ENCODE assay signal across 1 cellular context in the genomic region with DNA sequence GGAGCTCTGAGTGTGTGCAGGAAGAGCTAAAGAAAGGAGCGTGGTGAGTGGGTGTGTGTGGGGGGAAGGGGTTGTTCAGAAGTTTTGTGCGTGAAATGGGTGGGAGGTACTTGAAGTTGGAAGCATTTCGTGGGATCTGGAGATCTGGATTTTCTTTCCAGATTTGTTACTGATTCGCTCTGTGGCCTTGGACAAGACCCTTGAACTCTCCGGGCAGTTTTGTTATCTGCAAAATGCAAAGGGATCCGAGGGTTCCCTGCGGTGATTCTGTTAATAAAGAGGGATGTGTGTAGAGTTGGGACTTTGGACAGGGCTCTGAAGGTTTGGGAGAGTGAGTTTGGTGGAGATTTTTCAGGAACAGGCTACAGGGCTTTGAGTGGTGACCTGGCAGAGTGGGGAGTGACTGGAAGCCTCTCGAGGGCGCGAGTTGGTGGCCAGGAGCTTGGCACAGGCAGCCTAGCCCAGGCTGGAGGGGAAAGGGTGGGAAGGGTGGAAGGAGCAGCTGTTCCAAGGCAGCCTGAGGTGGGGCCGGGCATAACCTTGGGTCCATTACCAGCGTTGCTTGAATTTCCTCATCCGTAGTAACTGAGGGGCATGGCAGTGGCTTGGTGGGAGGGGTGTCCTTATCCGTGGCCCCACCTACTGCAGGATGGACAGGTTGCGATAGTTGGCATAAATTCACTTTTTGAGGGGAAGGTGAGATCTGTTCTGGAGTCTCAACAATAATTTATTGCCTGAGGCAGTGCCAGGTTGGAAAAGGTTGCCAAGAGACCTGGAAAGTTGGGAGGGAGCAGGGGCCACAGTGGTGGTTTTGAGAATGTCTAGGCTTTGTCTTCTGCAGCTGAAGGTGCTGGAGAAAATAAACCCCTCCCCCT.
A peak's percentile ranks its signal among the peaks of the same experiment; 100 is the strongest.
TF ChIP-seq lines count a peak whose summit lies in the region.

No MANE protein-coding gene starts in this region.

TF ChIP-seq in HEK293, 187 proteins besides CTCF, POLR2A, EP300 and RAD21 (continued from another document and continues in another):
- TF ChIP-seq ZBTB26 (tag by site-specific recombination; optimal IDR thresholded peaks at IDR 0.05), result peak; percentile 30
- no peak; the same call in 1 of the 2 replicates for TF ChIP-seq KLF8 (tag by site-specific recombination; IDR thresholded peaks at IDR 0.05)
- TF ChIP-seq ZBTB11 (tag by site-specific recombination; conservative IDR thresholded peaks at IDR 0.05; ENCODE audit: low read depth), result no peak
- peak; percentile 60; the same call in 1 of the 2 replicates for TF ChIP-seq GLIS2 (tag by site-specific recombination; IDR thresholded peaks at IDR 0.05)
- no peak for TF ChIP-seq ZNF221 (tag by site-specific recombination; IDR thresholded peaks at IDR 0.05; ENCODE audit: borderline replicate concordance)
- TF ChIP-seq ZNF114 (tag by site-specific recombination; IDR thresholded peaks at IDR 0.05), result no peak
- TF ChIP-seq ZNF639 (tag by site-specific recombination; IDR thresholded peaks at IDR 0.05), result peak; percentile 15; the same call in 1 of the 2 replicates
- TF ChIP-seq ZNF529 (tag by site-specific recombination; IDR thresholded peaks at IDR 0.05; ENCODE audit: insufficient replicate concordance), result no peak
- TF ChIP-seq ZNF629 (tag by site-specific recombination; IDR thresholded peaks at IDR 0.05), result no peak
- TF ChIP-seq ZNF366 (tag by site-specific recombination; conservative IDR thresholded peaks at IDR 0.05), result peak; percentile 71
- no peak for TF ChIP-seq ZNF585B (tag by site-specific recombination; IDR thresholded peaks at IDR 0.05)
- TF ChIP-seq ZNF777 (tag by site-specific recombination; IDR thresholded peaks at IDR 0.05; ENCODE audit: borderline replicate concordance), result no peak
- TF ChIP-seq ZNF140 (tag by site-specific recombination; IDR thresholded peaks at IDR 0.05), result no peak
- peak; percentile 18; the same call in 1 of the 2 replicates for TF ChIP-seq ZNF501 (tag by site-specific recombination; IDR thresholded peaks at IDR 0.05)
- TF ChIP-seq SETDB1 (IDR thresholded peaks at IDR 0.05; ENCODE audit: insufficient read length, low read length), result no peak
- 0 out of 2 replicates have a peak, but pooled peaks have one; percentile 2 for TF ChIP-seq ZNF623 (tag by site-specific recombination; IDR thresholded peaks at IDR 0.05)
- TF ChIP-seq ZBTB48 (tag by site-specific recombination; IDR thresholded peaks at IDR 0.05), result no peak; the same call in 1 of the 2 replicates
- TF ChIP-seq, protein P1, sequence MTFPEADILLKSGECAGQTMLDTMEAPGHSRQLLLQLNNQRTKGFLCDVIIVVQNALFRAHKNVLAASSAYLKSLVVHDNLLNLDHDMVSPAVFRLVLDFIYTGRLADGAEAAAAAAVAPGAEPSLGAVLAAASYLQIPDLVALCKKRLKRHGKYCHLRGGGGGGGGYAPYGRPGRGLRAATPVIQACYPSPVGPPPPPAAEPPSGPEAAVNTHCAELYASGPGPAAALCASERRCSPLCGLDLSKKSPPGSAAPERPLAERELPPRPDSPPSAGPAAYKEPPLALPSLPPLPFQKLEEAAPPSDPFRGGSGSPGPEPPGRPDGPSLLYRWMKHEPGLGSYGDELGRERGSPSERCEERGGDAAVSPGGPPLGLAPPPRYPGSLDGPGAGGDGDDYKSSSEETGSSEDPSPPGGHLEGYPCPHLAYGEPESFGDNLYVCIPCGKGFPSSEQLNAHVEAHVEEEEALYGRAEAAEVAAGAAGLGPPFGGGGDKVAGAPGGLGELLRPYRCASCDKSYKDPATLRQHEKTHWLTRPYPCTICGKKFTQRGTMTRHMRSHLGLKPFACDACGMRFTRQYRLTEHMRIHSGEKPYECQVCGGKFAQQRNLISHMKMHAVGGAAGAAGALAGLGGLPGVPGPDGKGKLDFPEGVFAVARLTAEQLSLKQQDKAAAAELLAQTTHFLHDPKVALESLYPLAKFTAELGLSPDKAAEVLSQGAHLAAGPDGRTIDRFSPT (tag by site-specific recombination; IDR thresholded peaks at IDR 0.05), result peak; percentile 79
- TF ChIP-seq ZNF692 (tag by site-specific recombination; IDR thresholded peaks at IDR 0.05), result peak; percentile 87
- TF ChIP-seq KLF9 (tag by site-specific recombination; IDR thresholded peaks at IDR 0.05; ENCODE audit: low read depth), result peak; percentile 81
- TF ChIP-seq ZBTB20 (tag by site-specific recombination; IDR thresholded peaks at IDR 0.05), result no peak
- TF ChIP-seq, protein P2, sequence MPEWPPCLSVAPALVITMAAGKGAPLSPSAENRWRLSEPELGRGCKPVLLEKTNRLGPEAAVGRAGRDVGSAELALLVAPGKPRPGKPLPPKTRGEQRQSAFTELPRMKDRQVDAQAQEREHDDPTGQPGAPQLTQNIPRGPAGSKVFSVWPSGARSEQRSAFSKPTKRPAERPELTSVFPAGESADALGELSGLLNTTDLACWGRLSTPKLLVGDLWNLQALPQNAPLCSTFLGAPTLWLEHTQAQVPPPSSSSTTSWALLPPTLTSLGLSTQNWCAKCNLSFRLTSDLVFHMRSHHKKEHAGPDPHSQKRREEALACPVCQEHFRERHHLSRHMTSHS (tag by site-specific recombination; IDR thresholded peaks at IDR 0.05), result no peak
- TF ChIP-seq, protein P3, sequence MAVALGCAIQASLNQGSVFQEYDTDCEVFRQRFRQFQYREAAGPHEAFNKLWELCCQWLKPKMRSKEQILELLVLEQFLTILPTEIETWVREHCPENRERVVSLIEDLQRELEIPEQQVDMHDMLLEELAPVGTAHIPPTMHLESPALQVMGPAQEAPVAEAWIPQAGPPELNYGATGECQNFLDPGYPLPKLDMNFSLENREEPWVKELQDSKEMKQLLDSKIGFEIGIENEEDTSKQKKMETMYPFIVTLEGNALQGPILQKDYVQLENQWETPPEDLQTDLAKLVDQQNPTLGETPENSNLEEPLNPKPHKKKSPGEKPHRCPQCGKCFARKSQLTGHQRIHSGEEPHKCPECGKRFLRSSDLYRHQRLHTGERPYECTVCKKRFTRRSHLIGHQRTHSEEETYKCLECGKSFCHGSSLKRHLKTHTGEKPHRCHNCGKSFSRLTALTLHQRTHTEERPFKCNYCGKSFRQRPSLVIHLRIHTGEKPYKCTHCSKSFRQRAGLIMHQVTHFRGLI (tag by site-specific recombination; IDR thresholded peaks at IDR 0.05), result no peak
- TF ChIP-seq ZNF292 (tag by site-specific recombination; IDR thresholded peaks at IDR 0.05; ENCODE audit: borderline replicate concordance, low read depth), result no peak
- no peak for TF ChIP-seq ZNF248 (tag by site-specific recombination; IDR thresholded peaks at IDR 0.05)
- TF ChIP-seq ZSCAN4 (tag by site-specific recombination; IDR thresholded peaks at IDR 0.05), result peak; percentile 31; the same call in 1 of the 2 replicates
- 0 out of 2 replicates have a peak, but pooled peaks have one; percentile 9 for TF ChIP-seq ZBTB6 (tag by site-specific recombination; IDR thresholded peaks at IDR 0.05)
- TF ChIP-seq, protein P4, sequence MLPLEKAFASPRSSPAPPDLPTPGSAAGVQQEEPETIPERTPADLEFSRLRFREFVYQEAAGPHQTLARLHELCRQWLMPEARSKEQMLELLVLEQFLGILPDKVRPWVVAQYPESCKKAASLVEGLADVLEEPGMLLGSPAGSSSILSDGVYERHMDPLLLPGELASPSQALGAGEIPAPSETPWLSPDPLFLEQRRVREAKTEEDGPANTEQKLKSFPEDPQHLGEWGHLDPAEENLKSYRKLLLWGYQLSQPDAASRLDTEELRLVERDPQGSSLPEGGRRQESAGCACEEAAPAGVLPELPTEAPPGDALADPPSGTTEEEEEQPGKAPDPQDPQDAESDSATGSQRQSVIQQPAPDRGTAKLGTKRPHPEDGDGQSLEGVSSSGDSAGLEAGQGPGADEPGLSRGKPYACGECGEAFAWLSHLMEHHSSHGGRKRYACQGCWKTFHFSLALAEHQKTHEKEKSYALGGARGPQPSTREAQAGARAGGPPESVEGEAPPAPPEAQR (tag by site-specific recombination; IDR thresholded peaks at IDR 0.05), result no peak
- TF ChIP-seq ZSCAN23 (tag by site-specific recombination; IDR thresholded peaks at IDR 0.05), result 0 out of 2 replicates have a peak, but pooled peaks have one; percentile 16
- TF ChIP-seq ZNF211 (tag by site-specific recombination; IDR thresholded peaks at IDR 0.05; ENCODE audit: low read depth), result no peak
- TF ChIP-seq ZNF280D (tag by site-specific recombination; IDR thresholded peaks at IDR 0.05), result no peak
- no peak for TF ChIP-seq ZBTB17 (tag by site-specific recombination; IDR thresholded peaks at IDR 0.05)
